15 cellular contexts compared by ENCODE assay signal in the genomic region with DNA sequence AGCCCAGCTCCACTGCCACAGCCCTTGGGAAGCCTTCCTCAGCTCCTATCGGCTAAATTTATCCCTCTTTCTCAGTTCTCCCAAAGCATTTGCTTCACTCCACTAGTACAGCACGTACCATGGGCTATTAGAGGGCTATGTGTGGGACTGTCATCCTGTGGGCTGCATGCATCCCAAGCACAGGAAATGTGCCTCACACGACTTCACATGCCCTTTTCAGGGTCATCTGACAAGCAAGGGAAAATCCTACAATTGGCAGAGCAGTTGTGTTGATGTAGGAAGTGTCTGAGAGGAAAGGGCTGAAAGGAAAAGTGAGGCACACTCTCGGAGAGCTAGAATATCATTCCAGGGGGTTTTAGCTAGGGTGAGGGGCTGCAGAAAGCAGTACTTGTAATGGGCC. TPM values are rescaled to one million over a fixed set of nuclear protein-coding genes. Genes with fewer than 3 reads are reported as not detected.
DNase-seq lines count a peak whose midpoint lies in the region; ATAC-seq and TF ChIP-seq lines count a peak whose summit lies in the region.
"Had no signal": no experiment of that assay in that cellular context is flagged by ENCODE, and none has a peak within 500 bp of the region (broad histone marks: within the 10 kb centered on the region; RNA-seq: fewer than 3 reads in every experiment).

No MANE protein-coding gene starts in this region.

- H2BK5ac ChIP-seq in mesenchymal stem cell (ENCODE audit: low read depth, low read length, poor library complexity, severe bottlenecking): no peak overlapping the region

- H3K9ac ChIP-seq in mesenchymal stem cell (ENCODE audit: low read length): no peak overlapping the region

- H3K9me2 ChIP-seq in OCI-LY7 (ENCODE audit: insufficient read depth, low read length): no peaks in the 10 kb centered on the region

- intact Hi-C loops in activated T-helper 1 cell treated with anti-CD3 and anti-CD28 coated beads, Interleukin-12 subunit alpha, Interleukin-12 subunit beta, Interleukin-2, Interleukin-4 antibody, amounts not matched to agents 30 ng/mL and 10 ng/mL and 1 ng/mL, durations not matched to agents 14 hours and 24 hours and 36 hours (cut with micrococcal nuclease): no loop called here
- intact Hi-C loops in OCI-LY7 (cut with micrococcal nuclease; ENCODE audit: unreplicated experiment): no loop called here

- H2AFZ ChIP-seq in mesenchymal stem cell (ENCODE audit: low read depth, low read length) (no peak overlapping the region), OCI-LY7 (ENCODE audit: low read length) (no peak overlapping the region)

- TF ChIP-seq CTCF in fibroblast of villous mesenchyme (IDR thresholded peaks at IDR 0.05; ENCODE audit: insufficient read depth, low read depth, low read length): no peak
- TF ChIP-seq CTCF in OCI-LY7 (conservative IDR thresholded peaks at IDR 0.05; ENCODE audit: low read length): no peak

- H3K4me3 ChIP-seq in fibroblast of villous mesenchyme (ENCODE audit: low read depth, low read length): no peak overlapping the region
- H3K4me3 ChIP-seq in mesenchymal stem cell (ENCODE audit: insufficient read depth in 1 of 2, low read depth in 1 of 2, low read length in 2 of 2): no peak overlapping the region
- H3K4me3 ChIP-seq in OCI-LY7 (ENCODE audit: low read depth, low read length, poor library complexity, severe bottlenecking): no peak overlapping the region
- H3K4me3 ChIP-seq in H7 (ENCODE audit: insufficient read depth, low read depth, low read length): no peak overlapping the region
- H3K4me3 ChIP-seq: transverse colon had no signal

- no peak overlapping the region for H3K14ac ChIP-seq in mesenchymal stem cell (ENCODE audit: low read length in 2 of 2)

- H2BK15ac ChIP-seq in mesenchymal stem cell (ENCODE audit: low read depth, poor library complexity, severe bottlenecking): no peak overlapping the region

- H3K27me3 ChIP-seq in mesenchymal stem cell (ENCODE audit: control insufficient read depth in 1 of 2, insufficient read depth in 1 of 2, low read length in 2 of 2) (no peaks in the 10 kb centered on the region), H7 (ENCODE audit: control insufficient read depth, insufficient read depth, low read length) (no peaks in the 10 kb centered on the region)
- H3K27me3 ChIP-seq: transverse colon had no signal

- no TSS peak for BruUV-seq in OCI-LY7 (replicated peaks; lab: Mats Ljungman, UMichigan)

- no peak overlapping the region for H3K27ac ChIP-seq in mesenchymal stem cell (ENCODE audit: low read length, poor library complexity, severe bottlenecking)
- H3K27ac ChIP-seq in substantia nigra (ENCODE audit: low read depth, low read length, poor library complexity, severe bottlenecking): peak overlapping the region; percentile 22
- no peak overlapping the region for H3K27ac ChIP-seq in OCI-LY7 (ENCODE audit: low read depth, low read length, poor library complexity, severe bottlenecking)
- H3K27ac ChIP-seq: transverse colon had no signal

- no peak for ATAC-seq in HG03196 (IDR thresholded peaks at IDR 0.05; ENCODE audit: unreplicated experiment)
- ATAC-seq: HCT116 had no signal

- H2AK5ac ChIP-seq in mesenchymal stem cell (ENCODE audit: low read length, severe bottlenecking): no peak overlapping the region

- H3K27ac Mint-ChIP-seq in activated T-helper 1 cell treated with anti-CD3 and anti-CD28 coated beads, Interleukin-12 subunit alpha, Interleukin-12 subunit beta, Interleukin-2, Interleukin-4 antibody, amounts not matched to agents 30 ng/mL and 10 ng/mL and 1 ng/mL, durations not matched to agents 14 hours and 24 hours and 36 hours: peak overlapping the region; percentile 7
- H3K27ac Mint-ChIP-seq: activated naive CD8-positive, alpha-beta T cell treated with anti-CD3 and anti-CD28 coated beads for 36 hours had no signal

- H2BK12ac ChIP-seq in mesenchymal stem cell (ENCODE audit: low read length in 2 of 2): peak overlapping the region in 1 of 2 experiments; percentile 40

- H3K27me3 Mint-ChIP-seq in activated T-helper 1 cell treated with anti-CD3 and anti-CD28 coated beads, Interleukin-12 subunit alpha, Interleukin-12 subunit beta, Interleukin-2, Interleukin-4 antibody, amounts not matched to agents 30 ng/mL and 10 ng/mL and 1 ng/mL, durations not matched to agents 14 hours and 24 hours and 36 hours (ENCODE audit: insufficient read depth): no peaks in the 10 kb centered on the region
- H3K27me3 Mint-ChIP-seq: activated naive CD8-positive, alpha-beta T cell treated with anti-CD3 and anti-CD28 coated beads for 36 hours had no signal

- H3K36me3 ChIP-seq in mesenchymal stem cell (ENCODE audit: control insufficient read depth in 1 of 2, insufficient read depth in 2 of 2, low read depth in 1 of 2, low read length in 2 of 2) (no peaks in the 10 kb centered on the region), OCI-LY7 (ENCODE audit: insufficient read depth, low read length) (no peaks in the 10 kb centered on the region), H7 (replicated peaks; ENCODE audit: control insufficient read depth, insufficient read depth, low read length) (no peaks in the 10 kb centered on the region)
- H3K36me3 ChIP-seq: transverse colon had no signal

- 56% methylated on average over 4 of the region's 4 CpGs for WGBS in mesenchymal stem cell

- POLR2A ChIA-PET in OCI-LY7 (lab: Charles Lee): interaction anchor here (1.1 to 2.1 kb wide), 4 partner anchors 9 to 195 kb away, joined by 3 to 18 read pairs (median 7); a partner anchor contains a TSS

- H3K9me3 Mint-ChIP-seq in activated T-helper 1 cell treated with anti-CD3 and anti-CD28 coated beads, Interleukin-12 subunit alpha, Interleukin-12 subunit beta, Interleukin-2, Interleukin-4 antibody, amounts not matched to agents 30 ng/mL and 10 ng/mL and 1 ng/mL, durations not matched to agents 14 hours and 24 hours and 36 hours: no peaks in the 10 kb centered on the region
- H3K9me3 Mint-ChIP-seq: activated naive CD8-positive, alpha-beta T cell treated with anti-CD3 and anti-CD28 coated beads for 36 hours had no signal

- H3K79me2 ChIP-seq in OCI-LY7 (ENCODE audit: insufficient read depth, low read depth, low read length): no peaks in the 10 kb centered on the region

- H3K79me1 ChIP-seq in mesenchymal stem cell (replicated peaks; ENCODE audit: low read length, poor library complexity, severe bottlenecking): no peaks in the 10 kb centered on the region

- H2BK120ac ChIP-seq in mesenchymal stem cell (ENCODE audit: low read depth, low read length): no peak overlapping the region

- H4K20me1 ChIP-seq in OCI-LY7 (ENCODE audit: insufficient read depth, low read length): no peaks in the 10 kb centered on the region

- H3K4me2 ChIP-seq in mesenchymal stem cell (ENCODE audit: low read length, poor library complexity, severe bottlenecking): no peak overlapping the region
- H3K4me2 ChIP-seq in OCI-LY7 (ENCODE audit: low read length): no peak overlapping the region

- peaks cover 1% of the 10 kb centered on the region for H3K36me3 Mint-ChIP-seq in activated T-helper 1 cell treated with anti-CD3 and anti-CD28 coated beads, Interleukin-12 subunit alpha, Interleukin-12 subunit beta, Interleukin-2, Interleukin-4 antibody, amounts not matched to agents 30 ng/mL and 10 ng/mL and 1 ng/mL, durations not matched to agents 14 hours and 24 hours and 36 hours (ENCODE audit: low read depth)
- H3K36me3 Mint-ChIP-seq: activated naive CD8-positive, alpha-beta T cell treated with anti-CD3 and anti-CD28 coated beads for 36 hours had no signal

- no peaks in the 10 kb centered on the region for H3K9me3 ChIP-seq in mesenchymal stem cell (ENCODE audit: control insufficient read depth, low read length)
- no peaks in the 10 kb centered on the region for H3K9me3 ChIP-seq in OCI-LY7 (ENCODE audit: low read length)
- H3K9me3 ChIP-seq: transverse colon had no signal

- no peak overlapping the region for H3K4me3 Mint-ChIP-seq in activated T-helper 1 cell treated with anti-CD3 and anti-CD28 coated beads, Interleukin-12 subunit alpha, Interleukin-12 subunit beta, Interleukin-2, Interleukin-4 antibody, amounts not matched to agents 30 ng/mL and 10 ng/mL and 1 ng/mL, durations not matched to agents 14 hours and 24 hours and 36 hours
- H3K4me3 Mint-ChIP-seq: activated naive CD8-positive, alpha-beta T cell treated with anti-CD3 and anti-CD28 coated beads for 36 hours had no signal

- peak overlapping the region; percentile 27 for H4K8ac ChIP-seq in mesenchymal stem cell (ENCODE audit: low read length)

- peak overlapping the region; percentile 47 for H4K91ac ChIP-seq in mesenchymal stem cell (ENCODE audit: low read length)

- CTCF ChIA-PET in OCI-LY7 (lab: Charles Lee; ENCODE audit: unreplicated experiment): interaction anchor here (1.1 to 3.2 kb wide), 4 partner anchors 7 to 203 kb away, joined by 3 to 25 read pairs (median 6); a partner anchor contains a TSS

- peaks cover 63% of the 10 kb centered on the region for H3K4me1 Mint-ChIP-seq in activated T-helper 1 cell treated with anti-CD3 and anti-CD28 coated beads, Interleukin-12 subunit alpha, Interleukin-12 subunit beta, Interleukin-2, Interleukin-4 antibody, amounts not matched to agents 30 ng/mL and 10 ng/mL and 1 ng/mL, durations not matched to agents 14 hours and 24 hours and 36 hours (ENCODE audit: low read depth)

- H3K23ac ChIP-seq in mesenchymal stem cell (ENCODE audit: low read length in 2 of 2): no peak overlapping the region

- H3K4ac ChIP-seq in mesenchymal stem cell (ENCODE audit: low read depth in 1 of 2, low read length in 2 of 2): peak overlapping the region in 1 of 2 experiments; percentile 19

- H3K4me1 ChIP-seq in mesenchymal stem cell (ENCODE audit: control insufficient read depth, insufficient read depth, low read depth, low read length) (peaks cover 2% of the 10 kb centered on the region), OCI-LY7 (ENCODE audit: insufficient read depth, low read length, poor library complexity, severe bottlenecking) (peaks cover 5% of the 10 kb centered on the region)
- H3K4me1 ChIP-seq: transverse colon had no signal

- peak overlapping the region; percentile 0 to 81 for H3K18ac ChIP-seq in mesenchymal stem cell (ENCODE audit: low read depth in 1 of 2, low read length in 2 of 2)

- DNase-seq in activated T-helper 1 cell treated with anti-CD3 and anti-CD28 coated beads, Interleukin-12 subunit alpha, Interleukin-12 subunit beta, Interleukin-2, Interleukin-4 antibody, amounts not matched to agents 30 ng/mL and 10 ng/mL and 1 ng/mL, durations not matched to agents 14 hours and 24 hours and 36 hours (ENCODE audit: low spot score): no peak
- DNase-seq in fibroblast of villous mesenchyme (ENCODE audit: low read depth) (peak; percentile 4), mesenchymal stem cell (peak; percentile 68), substantia nigra (lab: John Stamatoyannopoulos, UW) (no peak), OCI-LY7 (ENCODE audit: low spot score) (no peak), H7 (no peak)
- DNase-seq: activated CD4-positive, alpha-beta T cell treated with anti-CD3 and anti-CD28 coated beads, Interleukin-2, amount 50 U/mL, for 1 hour; activated naive CD8-positive, alpha-beta T cell treated with anti-CD3 and anti-CD28 coated beads for 36 hours; DMS153; MM.1S; NCI-H187 treated with DMSO at 0.1 percent for 48 hours; NCI-H526 treated with DMSO at 0.1 percent for 48 hours; transverse colon had no signal

RNA-seq across cellular contexts. Expression of a gene that starts 47.6 kb away (rescaled TPM):
- 4.8 and 6.8 TPM in 2 replicates for total RNA-seq in activated T-helper 1 cell treated with anti-CD3 and anti-CD28 coated beads, Interleukin-12 subunit alpha, Interleukin-12 subunit beta, Interleukin-2, Interleukin-4 antibody, amounts not matched to agents 30 ng/mL and 10 ng/mL and 1 ng/mL, durations not matched to agents 14 hours and 24 hours and 36 hours
- total RNA-seq in fibroblast of villous mesenchyme (0.32 and 0.43 TPM in 2 replicates), OCI-LY7 (2022) (3.5 and 4.4 TPM in 2 replicates)
- polyA plus RNA-seq in mesenchymal stem cell (2013, experiment 1 of 2): 0.46 TPM
- 0.47 TPM for polyA plus RNA-seq in mesenchymal stem cell (2013, experiment 2 of 2)
- total RNA-seq in OCI-LY7 (2014; rRNA removed; shearing (Covaris generic)): 0.79 and 0.82 TPM in 2 replicates
- total RNA-seq in H7 (2014; rRNA removed; shearing (Covaris generic)): 0.74 and 2.6 TPM in 2 replicates

Comparison
In these comparisons a context has a peak if more than half of its experiments do, and no peak if none do; other contexts are left out.
1. DNase-seq: peak in fibroblast of villous mesenchyme (single experiment) and mesenchymal stem cell (single experiment); none in activated T-helper 1 cell treated with anti-CD3 and anti-CD28 coated beads, Interleukin-12 subunit alpha, Interleukin-12 subunit beta, Interleukin-2, Interleukin-4 antibody, amounts not matched to agents 30 ng/mL and 10 ng/mL and 1 ng/mL, durations not matched to agents 14 hours and 24 hours and 36 hours (single experiment), substantia nigra (0 of 49), OCI-LY7 (single experiment) and H7 (single experiment).